8 cellular contexts compared by ENCODE assay signal in the genomic region with DNA sequence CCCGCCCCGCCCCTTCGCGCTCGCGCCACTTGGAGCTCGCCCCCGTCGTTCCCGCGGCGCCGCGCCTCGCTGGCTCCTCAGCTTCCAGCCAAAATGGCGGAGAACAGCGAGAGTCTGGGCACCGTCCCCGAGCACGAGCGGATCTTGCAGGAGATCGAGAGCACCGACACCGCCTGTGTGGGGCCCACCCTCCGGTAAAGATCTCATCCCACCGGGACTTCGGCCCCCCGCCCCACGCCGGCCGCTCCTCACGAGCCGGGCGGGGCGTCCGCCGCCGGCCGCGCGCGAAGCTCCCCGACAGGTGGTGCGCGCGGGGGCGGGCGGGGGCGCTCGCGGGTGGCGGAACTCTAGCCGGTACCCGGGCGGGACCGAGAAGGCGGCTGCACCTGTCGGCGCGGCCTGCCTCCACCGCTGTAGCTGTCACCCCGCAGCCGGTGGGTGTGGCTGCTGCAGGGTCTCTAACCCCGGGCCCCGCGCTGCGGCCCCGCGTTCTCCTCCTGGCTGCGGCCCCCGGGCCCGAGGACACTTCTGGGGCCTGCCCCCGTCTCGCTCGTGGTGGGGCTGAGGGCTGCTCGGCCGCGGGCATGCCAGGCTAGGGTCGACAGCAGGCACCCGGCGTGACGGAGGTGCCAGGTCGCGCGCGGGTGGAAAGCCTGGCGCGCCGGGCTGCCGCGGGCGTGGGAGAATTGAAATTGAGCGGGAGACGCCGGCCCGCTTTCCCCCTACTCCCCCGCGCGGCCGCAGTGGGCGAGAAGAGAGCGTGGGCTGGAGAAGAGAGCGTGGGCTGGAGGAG. TPM values are rescaled to one million over a fixed set of nuclear protein-coding genes. Genes with fewer than 3 reads are reported as not detected.
A peak's percentile ranks its signal among the peaks of the same experiment; 100 is the strongest.
DNase-seq lines count a peak whose midpoint lies in the region; ATAC-seq and TF ChIP-seq lines count a peak whose summit lies in the region.

A gene with protein sequence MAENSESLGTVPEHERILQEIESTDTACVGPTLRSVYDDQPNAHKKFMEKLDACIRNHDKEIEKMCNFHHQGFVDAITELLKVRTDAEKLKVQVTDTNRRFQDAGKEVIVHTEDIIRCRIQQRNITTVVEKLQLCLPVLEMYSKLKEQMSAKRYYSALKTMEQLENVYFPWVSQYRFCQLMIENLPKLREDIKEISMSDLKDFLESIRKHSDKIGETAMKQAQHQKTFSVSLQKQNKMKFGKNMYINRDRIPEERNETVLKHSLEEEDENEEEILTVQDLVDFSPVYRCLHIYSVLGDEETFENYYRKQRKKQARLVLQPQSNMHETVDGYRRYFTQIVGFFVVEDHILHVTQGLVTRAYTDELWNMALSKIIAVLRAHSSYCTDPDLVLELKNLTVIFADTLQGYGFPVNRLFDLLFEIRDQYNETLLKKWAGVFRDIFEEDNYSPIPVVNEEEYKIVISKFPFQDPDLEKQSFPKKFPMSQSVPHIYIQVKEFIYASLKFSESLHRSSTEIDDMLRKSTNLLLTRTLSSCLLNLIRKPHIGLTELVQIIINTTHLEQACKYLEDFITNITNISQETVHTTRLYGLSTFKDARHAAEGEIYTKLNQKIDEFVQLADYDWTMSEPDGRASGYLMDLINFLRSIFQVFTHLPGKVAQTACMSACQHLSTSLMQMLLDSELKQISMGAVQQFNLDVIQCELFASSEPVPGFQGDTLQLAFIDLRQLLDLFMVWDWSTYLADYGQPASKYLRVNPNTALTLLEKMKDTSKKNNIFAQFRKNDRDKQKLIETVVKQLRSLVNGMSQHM (plus strand): TSS at position 80 of the 793 bp plus-strand sequence. CDS start 14 bp downstream, at position 94.

- peak in 3 of 7 experiments; percentile 14 to 31 (median 18) for TF ChIP-seq CTCF in body of pancreas (IDR thresholded peaks at IDR 0.05)

- no peaks in the 10 kb centered on the region for H3K9me3 ChIP-seq in body of pancreas

- ATAC-seq in HG02852 (IDR thresholded peaks at IDR 0.05; ENCODE audit: unreplicated experiment): peak; percentile 78
- ATAC-seq in body of pancreas: peak; percentile 89

- H3K4me3 ChIP-seq in body of pancreas (peak within 1 kb of the TSS; percentile 98), iPS-11a (ENCODE audit: low read depth, low read length) (peak within 1 kb of the TSS; percentile 76), skeletal muscle cell (ENCODE audit: low read depth, low read length) (peak within 1 kb of the TSS; percentile 81)

- DNase-seq in NCI-H524 (lab: John Stamatoyannopoulos, UW): peak; percentile 28 to 60
- DNase-seq in NCI-H524 treated with DMSO at 0.1 percent for 48 hours (lab: John Stamatoyannopoulos, UW): no peak
- DNase-seq in NCI-H1930 (lab: John Stamatoyannopoulos, UW): peak; percentile 54 to 73
- DNase-seq in UCSD-AML1 (lab: John Stamatoyannopoulos, UW; ENCODE audit: unreplicated experiment): peak; percentile 88
- peak; percentile 82 to 90 (median 84) for DNase-seq in body of pancreas
- DNase-seq in skeletal muscle cell (ENCODE audit: low read depth): peak; percentile 25

- H3K36me3 ChIP-seq in body of pancreas (replicated peaks in 1 of 2; ENCODE audit: insufficient read depth in 1 of 2, low read depth in 2 of 2): no peaks in the 10 kb centered on the region

- peak within 1 kb of the TSS; percentile 84 to 90 (median 88) for H3K27ac ChIP-seq in body of pancreas

- peaks cover 18% of the 10 kb centered on the region for H3K4me1 ChIP-seq in body of pancreas

- WGBS in body of pancreas, 2 donors: 0 to 1% methylated on average over 23 to 54 of the region's 103 CpGs

- intact Hi-C loops in body of pancreas (cut with DNase I): no loop called here

- no peaks in the 10 kb centered on the region for H3K27me3 ChIP-seq in body of pancreas

- peak; percentile 20 to 57 (median 54) for TF ChIP-seq POLR2A in body of pancreas (IDR thresholded peaks at IDR 0.05)

RNA-seq across cellular contexts. Expression of the gene that starts here (rescaled TPM):
- 10 to 100 TPM; 13.2 to 70.8 TPM for total RNA-seq in body of pancreas
